Comparison of ENCODE assay signal across 18 cellular contexts in genomic region chr4:40699648-40700047, GRCh38. TPM values are rescaled to one million over a fixed set of nuclear protein-coding genes. Genes with fewer than 3 reads are reported as not detected.
DNase-seq lines count a peak whose midpoint lies in the region; ATAC-seq and TF ChIP-seq lines count a peak whose summit lies in the region.
"Had no signal": no experiment of that assay in that cellular context is flagged by ENCODE, and none has a peak within 500 bp of the region (broad histone marks: within the 10 kb centered on the region; RNA-seq: fewer than 3 reads in every experiment).

No MANE protein-coding gene starts in this region.

- no peaks in the 10 kb centered on the region for H3K27me3 Mint-ChIP-seq in activated T-helper 17 cell treated with anti-CD3 and anti-CD28 coated beads, Interleukin-2, amount 50 U/mL, for 72 hours

- no peak overlapping the region for H3K4me3 ChIP-seq in AG10803 (ENCODE audit: low read length)
- H3K4me3 ChIP-seq: left ventricle myocardium inferior had no signal

- H3K9me3 Mint-ChIP-seq in activated T-helper 17 cell treated with anti-CD3 and anti-CD28 coated beads, Interleukin-2, amount 50 U/mL, for 72 hours: no peaks in the 10 kb centered on the region
- H3K9me3 Mint-ChIP-seq: CD8-positive, alpha-beta T cell; central memory CD8-positive, alpha-beta T cell; natural killer cell had no signal

- peak; percentile 64 for ATAC-seq in activated T-helper 17 cell treated with anti-CD3 and anti-CD28 coated beads, Interleukin-2, amount 50 U/mL, for 72 hours (replicated peaks)
- no peak for ATAC-seq in GM21528 (IDR thresholded peaks at IDR 0.05; ENCODE audit: low FRiP score, unreplicated experiment)
- no peak for ATAC-seq in HG03378 (IDR thresholded peaks at IDR 0.05; ENCODE audit: unreplicated experiment)
- ATAC-seq: CD8-positive, alpha-beta T cell; natural killer cell; sciatic nerve had no signal

- peak overlapping the region; percentile 40 for H3K4me3 Mint-ChIP-seq in activated T-helper 17 cell treated with anti-CD3 and anti-CD28 coated beads, Interleukin-2, amount 50 U/mL, for 72 hours
- H3K4me3 Mint-ChIP-seq: CD8-positive, alpha-beta T cell; central memory CD8-positive, alpha-beta T cell; natural killer cell had no signal

- peak overlapping the region; percentile 75 for H3K27ac Mint-ChIP-seq in activated T-helper 17 cell treated with anti-CD3 and anti-CD28 coated beads, Interleukin-2, amount 50 U/mL, for 72 hours
- H3K27ac Mint-ChIP-seq: CD8-positive, alpha-beta T cell; natural killer cell had no signal

- DNase-seq in AG10803 (ENCODE audit: low read depth): peak; percentile 73
- peak; percentile 17 for DNase-seq in GM04504 (ENCODE audit: low read depth)
- peak; percentile 86 for DNase-seq in iris pigment epithelial cell (ENCODE audit: low read depth)
- DNase-seq in NCI-H2107 (lab: John Stamatoyannopoulos, UW): no peak
- DNase-seq: activated CD4-positive, alpha-beta T cell treated with anti-CD3 and anti-CD28 coated beads for 1 hour; activated gamma-delta T cell treated with Interleukin-2 at 50 U/mL for 16 hours; CD8-positive, alpha-beta T cell; GF-D8; hippocampal formation; left ventricle myocardium inferior; natural killer cell; NCI-H1092; NCI-H446 had no signal

- peaks cover 6% of the 10 kb centered on the region for H3K36me3 Mint-ChIP-seq in activated T-helper 17 cell treated with anti-CD3 and anti-CD28 coated beads, Interleukin-2, amount 50 U/mL, for 72 hours (ENCODE audit: low read depth)
- H3K36me3 Mint-ChIP-seq: CD8-positive, alpha-beta T cell; natural killer cell had no signal

- H3K4me1 Mint-ChIP-seq in activated T-helper 17 cell treated with anti-CD3 and anti-CD28 coated beads, Interleukin-2, amount 50 U/mL, for 72 hours: peaks cover 22% of the 10 kb centered on the region
- H3K4me1 Mint-ChIP-seq: natural killer cell had no signal

- no peak for TF ChIP-seq CTCF in AG10803 (conservative IDR thresholded peaks at IDR 0.05; ENCODE audit: low read length)

RNA-seq across cellular contexts. Expression of gene NSUN7, which starts 50.1 kb away (rescaled TPM):
- total RNA-seq in activated T-helper 17 cell treated with anti-CD3 and anti-CD28 coated beads, Interleukin-2, amount 50 U/mL, for 72 hours: under 1 TPM in 1 of 2 donors, not detected in 1; 0.50 TPM
